1 cellular context compared by ENCODE assay signal in genomic region chr7:42993038-42993437, GRCh38.
TF ChIP-seq lines count a peak whose summit lies in the region.

No MANE protein-coding gene starts in this region.

TF ChIP-seq in K562, 482 proteins besides CTCF, POLR2A, EP300 and RAD21 (continued from another document):
- TF ChIP-seq ZNF263 (CRISPR knock-in tag; IDR thresholded peaks at IDR 0.05; ENCODE audit: borderline replicate concordance) (no peak), MAFF (IDR thresholded peaks at IDR 0.05; ENCODE audit: low read length) (no peak), POLR2H (tag; IDR thresholded peaks at IDR 0.05; ENCODE audit: low read depth) (no peak), TRIM25 (IDR thresholded peaks at IDR 0.05; ENCODE audit: borderline replicate concordance) (no peak), ATF1 (CRISPR knock-in tag; IDR thresholded peaks at IDR 0.05) (no peak), ATF1 (tag; IDR thresholded peaks at IDR 0.05) (no peak), ZSCAN32 (CRISPR knock-in tag; IDR thresholded peaks at IDR 0.05) (no peak)
TF ChIP-seq in K562: peak in this region for 0.
